Comparison of ENCODE assay signal across 1 cellular context in genomic region chr3:123740391-123740822, GRCh38.
TF ChIP-seq lines count a peak whose summit lies in the region.

No MANE protein-coding gene starts in this region.

TF ChIP-seq in IMR-90, 13 proteins besides CTCF, POLR2A, EP300 and RAD21:
- TF ChIP-seq RCOR1 (IDR thresholded peaks at IDR 0.05; ENCODE audit: insufficient replicate concordance, low read length) (no peak), RFX5 (IDR thresholded peaks at IDR 0.05; ENCODE audit: low read depth, low read length) (no peak), MAFK (IDR thresholded peaks at IDR 0.05; ENCODE audit: low read depth, low read length) (no peak), MXI1 (IDR thresholded peaks at IDR 0.05; ENCODE audit: borderline replicate concordance, low read depth, low read length) (no peak), ELK1 (IDR thresholded peaks at IDR 0.05; ENCODE audit: borderline replicate concordance, low read depth, low read length) (no peak), NFE2L2 (IDR thresholded peaks at IDR 0.05; ENCODE audit: low read depth, low read length) (no peak), BHLHE40 (IDR thresholded peaks at IDR 0.05; ENCODE audit: low read depth, low read length) (no peak), MAZ (IDR thresholded peaks at IDR 0.05; ENCODE audit: borderline replicate concordance, low read depth, low read length) (no peak), CHD1 (IDR thresholded peaks at IDR 0.05; ENCODE audit: low read depth, low read length) (no peak), SMC3 (IDR thresholded peaks at IDR 0.05; ENCODE audit: low read depth, low read length) (no peak), FOS (IDR thresholded peaks at IDR 0.05; ENCODE audit: low read depth, low read length) (no peak), USF2 (IDR thresholded peaks at IDR 0.05; ENCODE audit: low read depth, low read length) (no peak), CEBPB (IDR thresholded peaks at IDR 0.05; ENCODE audit: low read depth, low read length) (no peak)
